Comparison of ENCODE assay signal across 1 cellular context in the genomic region with DNA sequence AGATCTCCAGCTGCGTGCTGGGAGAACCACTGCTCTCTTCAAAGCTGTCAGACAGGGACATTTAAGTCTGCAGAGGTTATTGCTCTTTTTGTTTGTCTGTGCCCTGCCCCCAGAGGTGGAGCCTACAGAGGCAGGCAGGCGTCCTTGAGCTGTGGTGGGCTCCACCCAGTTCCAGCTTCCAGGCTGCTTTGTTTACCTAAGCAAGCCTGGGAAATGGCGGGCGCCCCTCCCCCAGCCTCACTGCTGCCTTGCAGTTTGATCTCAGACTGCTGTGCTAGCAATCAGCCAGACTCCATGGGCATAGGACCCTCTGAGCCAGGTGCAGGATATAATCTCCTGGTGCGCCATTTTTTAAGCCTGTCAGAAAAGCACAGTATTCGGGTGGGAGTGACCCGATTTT.
TF ChIP-seq lines count a peak whose summit lies in the region.
"Not testable (repeated sequence)": the region's sequence is repeated elsewhere in the genome, so short reads cannot be mapped to it uniquely, and the experiment has no call there.

No MANE protein-coding gene starts in this region.

TF ChIP-seq in HepG2, 621 proteins besides CTCF, POLR2A, EP300 and RAD21 (continued from another document):
- TF ChIP-seq, protein P1, sequence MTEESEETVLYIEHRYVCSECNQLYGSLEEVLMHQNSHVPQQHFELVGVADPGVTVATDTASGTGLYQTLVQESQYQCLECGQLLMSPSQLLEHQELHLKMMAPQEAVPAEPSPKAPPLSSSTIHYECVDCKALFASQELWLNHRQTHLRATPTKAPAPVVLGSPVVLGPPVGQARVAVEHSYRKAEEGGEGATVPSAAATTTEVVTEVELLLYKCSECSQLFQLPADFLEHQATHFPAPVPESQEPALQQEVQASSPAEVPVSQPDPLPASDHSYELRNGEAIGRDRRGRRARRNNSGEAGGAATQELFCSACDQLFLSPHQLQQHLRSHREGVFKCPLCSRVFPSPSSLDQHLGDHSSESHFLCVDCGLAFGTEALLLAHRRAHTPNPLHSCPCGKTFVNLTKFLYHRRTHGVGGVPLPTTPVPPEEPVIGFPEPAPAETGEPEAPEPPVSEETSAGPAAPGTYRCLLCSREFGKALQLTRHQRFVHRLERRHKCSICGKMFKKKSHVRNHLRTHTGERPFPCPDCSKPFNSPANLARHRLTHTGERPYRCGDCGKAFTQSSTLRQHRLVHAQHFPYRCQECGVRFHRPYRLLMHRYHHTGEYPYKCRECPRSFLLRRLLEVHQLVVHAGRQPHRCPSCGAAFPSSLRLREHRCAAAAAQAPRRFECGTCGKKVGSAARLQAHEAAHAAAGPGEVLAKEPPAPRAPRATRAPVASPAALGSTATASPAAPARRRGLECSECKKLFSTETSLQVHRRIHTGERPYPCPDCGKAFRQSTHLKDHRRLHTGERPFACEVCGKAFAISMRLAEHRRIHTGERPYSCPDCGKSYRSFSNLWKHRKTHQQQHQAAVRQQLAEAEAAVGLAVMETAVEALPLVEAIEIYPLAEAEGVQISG (CRISPR knock-in tag; IDR thresholded peaks at IDR 0.05) = peak; percentile 51; the same call in 1 of the 2 replicates
- peak; percentile 44; the same call in 1 of the 2 replicates for TF ChIP-seq RXRB (CRISPR knock-in tag; IDR thresholded peaks at IDR 0.05; ENCODE audit: borderline replicate concordance)
- 0 out of 2 replicates have a peak, but pooled peaks have one; percentile 19 for TF ChIP-seq ZNF124 (CRISPR knock-in tag; IDR thresholded peaks at IDR 0.05)
- TF ChIP-seq MIER2 (CRISPR knock-in tag; IDR thresholded peaks at IDR 0.05) = 0 out of 2 replicates have a peak, but pooled peaks have one; percentile 8
- peak; percentile 47; the same call in 1 of the 2 replicates for TF ChIP-seq GATAD2A (CRISPR knock-in tag; IDR thresholded peaks at IDR 0.05)
- peak; percentile 67 for TF ChIP-seq RXRA (CRISPR knock-in tag; IDR thresholded peaks at IDR 0.05)
- not testable (repeated sequence) for TF ChIP-seq FOXA1, SOX13, SOX6 (IDR thresholded peaks at IDR 0.05)
- TF ChIP-seq FOXA1 (CRISPR knock-in tag; IDR thresholded peaks at IDR 0.05) = peak; percentile 91
- TF ChIP-seq SOX13 (CRISPR knock-in tag; conservative IDR thresholded peaks at IDR 0.05 in 1 of 2, IDR thresholded peaks at IDR 0.05 in 1 of 2) = peak in 1 of 2 experiments; percentile 44; a peak in 2 of 4 replicates
- TF ChIP-seq, protein P2, sequence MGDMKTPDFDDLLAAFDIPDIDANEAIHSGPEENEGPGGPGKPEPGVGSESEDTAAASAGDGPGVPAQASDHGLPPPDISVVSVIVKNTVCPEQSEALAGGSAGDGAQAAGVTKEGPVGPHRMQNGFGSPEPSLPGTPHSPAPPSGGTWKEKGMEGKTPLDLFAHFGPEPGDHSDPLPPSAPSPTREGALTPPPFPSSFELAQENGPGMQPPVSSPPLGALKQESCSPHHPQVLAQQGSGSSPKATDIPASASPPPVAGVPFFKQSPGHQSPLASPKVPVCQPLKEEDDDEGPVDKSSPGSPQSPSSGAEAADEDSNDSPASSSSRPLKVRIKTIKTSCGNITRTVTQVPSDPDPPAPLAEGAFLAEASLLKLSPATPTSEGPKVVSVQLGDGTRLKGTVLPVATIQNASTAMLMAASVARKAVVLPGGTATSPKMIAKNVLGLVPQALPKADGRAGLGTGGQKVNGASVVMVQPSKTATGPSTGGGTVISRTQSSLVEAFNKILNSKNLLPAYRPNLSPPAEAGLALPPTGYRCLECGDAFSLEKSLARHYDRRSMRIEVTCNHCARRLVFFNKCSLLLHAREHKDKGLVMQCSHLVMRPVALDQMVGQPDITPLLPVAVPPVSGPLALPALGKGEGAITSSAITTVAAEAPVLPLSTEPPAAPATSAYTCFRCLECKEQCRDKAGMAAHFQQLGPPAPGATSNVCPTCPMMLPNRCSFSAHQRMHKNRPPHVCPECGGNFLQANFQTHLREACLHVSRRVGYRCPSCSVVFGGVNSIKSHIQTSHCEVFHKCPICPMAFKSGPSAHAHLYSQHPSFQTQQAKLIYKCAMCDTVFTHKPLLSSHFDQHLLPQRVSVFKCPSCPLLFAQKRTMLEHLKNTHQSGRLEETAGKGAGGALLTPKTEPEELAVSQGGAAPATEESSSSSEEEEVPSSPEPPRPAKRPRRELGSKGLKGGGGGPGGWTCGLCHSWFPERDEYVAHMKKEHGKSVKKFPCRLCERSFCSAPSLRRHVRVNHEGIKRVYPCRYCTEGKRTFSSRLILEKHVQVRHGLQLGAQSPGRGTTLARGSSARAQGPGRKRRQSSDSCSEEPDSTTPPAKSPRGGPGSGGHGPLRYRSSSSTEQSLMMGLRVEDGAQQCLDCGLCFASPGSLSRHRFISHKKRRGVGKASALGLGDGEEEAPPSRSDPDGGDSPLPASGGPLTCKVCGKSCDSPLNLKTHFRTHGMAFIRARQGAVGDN (CRISPR knock-in tag; IDR thresholded peaks at IDR 0.05) = peak; percentile 38; the same call in 1 of the 2 replicates
- peak; percentile 20; the same call in 1 of the 2 replicates for TF ChIP-seq FOXO1 (CRISPR knock-in tag; IDR thresholded peaks at IDR 0.05)
- 0 out of 2 replicates have a peak, but pooled peaks have one; percentile 18 for TF ChIP-seq ZNF614 (CRISPR knock-in tag; IDR thresholded peaks at IDR 0.05; ENCODE audit: borderline replicate concordance)
- 0 out of 2 replicates have a peak, but pooled peaks have one; percentile 34 for TF ChIP-seq YEATS4 (CRISPR knock-in tag; IDR thresholded peaks at IDR 0.05; ENCODE audit: borderline replicate concordance)
- TF ChIP-seq, protein P3, sequence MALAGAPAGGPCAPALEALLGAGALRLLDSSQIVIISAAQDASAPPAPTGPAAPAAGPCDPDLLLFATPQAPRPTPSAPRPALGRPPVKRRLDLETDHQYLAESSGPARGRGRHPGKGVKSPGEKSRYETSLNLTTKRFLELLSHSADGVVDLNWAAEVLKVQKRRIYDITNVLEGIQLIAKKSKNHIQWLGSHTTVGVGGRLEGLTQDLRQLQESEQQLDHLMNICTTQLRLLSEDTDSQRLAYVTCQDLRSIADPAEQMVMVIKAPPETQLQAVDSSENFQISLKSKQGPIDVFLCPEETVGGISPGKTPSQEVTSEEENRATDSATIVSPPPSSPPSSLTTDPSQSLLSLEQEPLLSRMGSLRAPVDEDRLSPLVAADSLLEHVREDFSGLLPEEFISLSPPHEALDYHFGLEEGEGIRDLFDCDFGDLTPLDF (CRISPR knock-in tag; IDR thresholded peaks at IDR 0.05) = 0 out of 2 replicates have a peak, but pooled peaks have one; percentile 37
- 0 out of 2 replicates have a peak, but pooled peaks have one; percentile 14 for TF ChIP-seq TBX2 (CRISPR knock-in tag; IDR thresholded peaks at IDR 0.05; ENCODE audit: borderline replicate concordance)
- TF ChIP-seq, protein P4, sequence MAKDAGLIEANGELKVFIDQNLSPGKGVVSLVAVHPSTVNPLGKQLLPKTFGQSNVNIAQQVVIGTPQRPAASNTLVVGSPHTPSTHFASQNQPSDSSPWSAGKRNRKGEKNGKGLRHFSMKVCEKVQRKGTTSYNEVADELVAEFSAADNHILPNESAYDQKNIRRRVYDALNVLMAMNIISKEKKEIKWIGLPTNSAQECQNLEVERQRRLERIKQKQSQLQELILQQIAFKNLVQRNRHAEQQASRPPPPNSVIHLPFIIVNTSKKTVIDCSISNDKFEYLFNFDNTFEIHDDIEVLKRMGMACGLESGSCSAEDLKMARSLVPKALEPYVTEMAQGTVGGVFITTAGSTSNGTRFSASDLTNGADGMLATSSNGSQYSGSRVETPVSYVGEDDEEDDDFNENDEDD (CRISPR knock-in tag; IDR thresholded peaks at IDR 0.05; ENCODE audit: borderline replicate concordance) = peak; percentile 47; the same call in 1 of the 2 replicates
- TF ChIP-seq HOXA3 (CRISPR knock-in tag; IDR thresholded peaks at IDR 0.05) = peak; percentile 75
- TF ChIP-seq, protein P5, sequence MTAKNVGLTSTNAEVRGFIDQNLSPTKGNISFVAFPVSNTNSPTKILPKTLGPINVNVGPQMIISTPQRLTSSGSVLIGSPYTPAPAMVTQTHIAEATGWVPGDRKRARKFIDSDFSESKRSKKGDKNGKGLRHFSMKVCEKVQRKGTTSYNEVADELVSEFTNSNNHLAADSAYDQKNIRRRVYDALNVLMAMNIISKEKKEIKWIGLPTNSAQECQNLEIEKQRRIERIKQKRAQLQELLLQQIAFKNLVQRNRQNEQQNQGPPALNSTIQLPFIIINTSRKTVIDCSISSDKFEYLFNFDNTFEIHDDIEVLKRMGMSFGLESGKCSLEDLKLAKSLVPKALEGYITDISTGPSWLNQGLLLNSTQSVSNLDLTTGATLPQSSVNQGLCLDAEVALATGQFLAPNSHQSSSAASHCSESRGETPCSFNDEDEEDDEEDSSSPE (CRISPR knock-in tag; IDR thresholded peaks at IDR 0.05) = peak; percentile 57
- 0 out of 2 replicates have a peak, but pooled peaks have one; percentile 40 for TF ChIP-seq ZNF264 (CRISPR knock-in tag; IDR thresholded peaks at IDR 0.05)
- 0 out of 2 replicates have a peak, but pooled peaks have one; percentile 17 for TF ChIP-seq KMT2B (CRISPR knock-in tag; IDR thresholded peaks at IDR 0.05)
- TF ChIP-seq, protein P6, sequence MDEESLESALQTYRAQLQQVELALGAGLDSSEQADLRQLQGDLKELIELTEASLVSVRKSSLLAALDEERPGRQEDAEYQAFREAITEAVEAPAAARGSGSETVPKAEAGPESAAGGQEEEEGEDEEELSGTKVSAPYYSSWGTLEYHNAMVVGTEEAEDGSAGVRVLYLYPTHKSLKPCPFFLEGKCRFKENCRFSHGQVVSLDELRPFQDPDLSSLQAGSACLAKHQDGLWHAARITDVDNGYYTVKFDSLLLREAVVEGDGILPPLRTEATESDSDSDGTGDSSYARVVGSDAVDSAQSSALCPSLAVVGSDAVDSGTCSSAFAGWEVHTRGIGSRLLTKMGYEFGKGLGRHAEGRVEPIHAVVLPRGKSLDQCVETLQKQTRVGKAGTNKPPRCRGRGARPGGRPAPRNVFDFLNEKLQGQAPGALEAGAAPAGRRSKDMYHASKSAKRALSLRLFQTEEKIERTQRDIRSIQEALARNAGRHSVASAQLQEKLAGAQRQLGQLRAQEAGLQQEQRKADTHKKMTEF (CRISPR knock-in tag; IDR thresholded peaks at IDR 0.05) = peak; percentile 67; the same call in 1 of the 2 replicates
- peak; percentile 79 for TF ChIP-seq ZMYM4 (CRISPR knock-in tag; IDR thresholded peaks at IDR 0.05)
- peak; percentile 62 for TF ChIP-seq SOX6 (CRISPR knock-in tag; IDR thresholded peaks at IDR 0.05)
- TF ChIP-seq, protein P7, sequence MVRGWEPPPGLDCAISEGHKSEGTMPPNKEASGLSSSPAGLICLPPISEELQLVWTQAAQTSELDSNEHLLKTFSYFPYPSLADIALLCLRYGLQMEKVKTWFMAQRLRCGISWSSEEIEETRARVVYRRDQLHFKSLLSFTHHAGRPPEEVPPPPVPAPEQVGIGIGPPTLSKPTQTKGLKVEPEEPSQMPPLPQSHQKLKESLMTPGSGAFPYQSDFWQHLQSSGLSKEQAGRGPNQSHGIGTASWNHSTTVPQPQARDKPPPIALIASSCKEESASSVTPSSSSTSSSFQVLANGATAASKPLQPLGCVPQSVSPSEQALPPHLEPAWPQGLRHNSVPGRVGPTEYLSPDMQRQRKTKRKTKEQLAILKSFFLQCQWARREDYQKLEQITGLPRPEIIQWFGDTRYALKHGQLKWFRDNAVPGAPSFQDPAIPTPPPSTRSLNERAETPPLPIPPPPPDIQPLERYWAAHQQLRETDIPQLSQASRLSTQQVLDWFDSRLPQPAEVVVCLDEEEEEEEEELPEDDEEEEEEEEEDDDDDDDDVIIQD (CRISPR knock-in tag; IDR thresholded peaks at IDR 0.05; ENCODE audit: low read depth) = peak; percentile 20; the same call in 1 of the 2 replicates
- 0 out of 2 replicates have a peak, but pooled peaks have one; percentile 28 for TF ChIP-seq ERF (CRISPR knock-in tag; IDR thresholded peaks at IDR 0.05)
- TF ChIP-seq, protein P8, sequence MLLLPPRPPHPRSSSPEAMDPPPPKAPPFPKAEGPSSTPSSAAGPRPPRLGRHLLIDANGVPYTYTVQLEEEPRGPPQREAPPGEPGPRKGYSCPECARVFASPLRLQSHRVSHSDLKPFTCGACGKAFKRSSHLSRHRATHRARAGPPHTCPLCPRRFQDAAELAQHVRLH (CRISPR knock-in tag; IDR thresholded peaks at IDR 0.05; ENCODE audit: borderline replicate concordance, low read depth) = 0 out of 2 replicates have a peak, but pooled peaks have one; percentile 49
- peak; percentile 59 for TF ChIP-seq KAT8 (CRISPR knock-in tag; IDR thresholded peaks at IDR 0.05)
- TF ChIP-seq, protein P9, sequence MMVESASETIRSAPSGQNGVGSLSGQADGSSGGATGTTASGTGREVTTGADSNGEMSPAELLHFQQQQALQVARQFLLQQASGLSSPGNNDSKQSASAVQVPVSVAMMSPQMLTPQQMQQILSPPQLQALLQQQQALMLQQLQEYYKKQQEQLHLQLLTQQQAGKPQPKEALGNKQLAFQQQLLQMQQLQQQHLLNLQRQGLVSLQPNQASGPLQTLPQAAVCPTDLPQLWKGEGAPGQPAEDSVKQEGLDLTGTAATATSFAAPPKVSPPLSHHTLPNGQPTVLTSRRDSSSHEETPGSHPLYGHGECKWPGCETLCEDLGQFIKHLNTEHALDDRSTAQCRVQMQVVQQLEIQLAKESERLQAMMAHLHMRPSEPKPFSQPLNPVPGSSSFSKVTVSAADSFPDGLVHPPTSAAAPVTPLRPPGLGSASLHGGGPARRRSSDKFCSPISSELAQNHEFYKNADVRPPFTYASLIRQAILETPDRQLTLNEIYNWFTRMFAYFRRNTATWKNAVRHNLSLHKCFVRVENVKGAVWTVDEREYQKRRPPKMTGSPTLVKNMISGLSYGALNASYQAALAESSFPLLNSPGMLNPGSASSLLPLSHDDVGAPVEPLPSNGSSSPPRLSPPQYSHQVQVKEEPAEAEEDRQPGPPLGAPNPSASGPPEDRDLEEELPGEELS (CRISPR knock-in tag; IDR thresholded peaks at IDR 0.05) = peak; percentile 31; the same call in 1 of the 2 replicates
- TF ChIP-seq ELF1 (CRISPR knock-in tag; IDR thresholded peaks at IDR 0.05) = peak; percentile 34; the same call in 1 of the 2 replicates
- peak; percentile 91 for TF ChIP-seq FOXA3 (CRISPR knock-in tag; IDR thresholded peaks at IDR 0.05)
- TF ChIP-seq ZNF644 (CRISPR knock-in tag; IDR thresholded peaks at IDR 0.05; ENCODE audit: low read depth) = peak; percentile 54; the same call in 1 of the 2 replicates
TF ChIP-seq in HepG2: peak in this region for 61; not testable (repeated sequence) for 560.
